In genomic region chr20:1376453-1377270, GRCh38 we compare ENCODE assay signal across 9 cellular contexts. TPM values are rescaled to one million over a fixed set of nuclear protein-coding genes. Genes with fewer than 3 reads are reported as not detected.
A peak's percentile ranks its signal among the peaks of the same experiment; 100 is the strongest.
DNase-seq lines count a peak whose midpoint lies in the region; ATAC-seq, FAIRE-seq and TF ChIP-seq lines count a peak whose summit lies in the region.
"Had no signal": no experiment of that assay in that cellular context is flagged by ENCODE, and none has a peak within 500 bp of the region (broad histone marks: within the 10 kb centered on the region; RNA-seq: fewer than 3 reads in every experiment).

No MANE protein-coding gene starts in this region.

- no peak for FAIRE-seq in frontal cortex (lab: Jason Lieb, UNC)

- H3K36me3 ChIP-seq in GM06990 (ENCODE audit: control insufficient read depth, insufficient read depth, low read length), result peaks cover 7% of the 10 kb centered on the region

- no peaks in the 10 kb centered on the region for H3K9me3 Mint-ChIP-seq in effector memory CD8-positive, alpha-beta T cell
- no peaks in the 10 kb centered on the region for H3K9me3 Mint-ChIP-seq in type B pancreatic cell

- no peak for DNase-seq in GM06990 (ENCODE audit: extremely low read depth, insufficient read length)
- DNase-seq in NOMO-1 treated with DMSO at 0.1 percent for 48 hours (lab: John Stamatoyannopoulos, UW; ENCODE audit: unreplicated experiment), result peak; percentile 89
- DNase-seq in effector memory CD8-positive, alpha-beta T cell, result no peak
- no peak for DNase-seq in omental fat pad (ENCODE audit: low spot score)
- no peak for DNase-seq in type B pancreatic cell (ENCODE audit: extremely low spot score, unreplicated experiment)
- no peak for DNase-seq in frontal cortex (ENCODE audit: low spot score in 2 of 2)
- DNase-seq: NCI-H1105 treated with DMSO at 0.1 percent for 48 hours had no signal

- TF ChIP-seq CTCF in GM06990 (IDR thresholded peaks at IDR 0.05; ENCODE audit: insufficient read depth, low read length, poor library complexity, severe bottlenecking), result no peak
- no peak for TF ChIP-seq CTCF in omental fat pad (IDR thresholded peaks at IDR 0.05)
- no peak for TF ChIP-seq CTCF in type B pancreatic cell (conservative IDR thresholded peaks at IDR 0.05)

- no peaks in the 10 kb centered on the region for H3K27me3 ChIP-seq in GM06990 (replicated peaks; ENCODE audit: control insufficient read depth, insufficient read depth, low read length)

- H3K27me3 Mint-ChIP-seq in effector memory CD8-positive, alpha-beta T cell, result no peaks in the 10 kb centered on the region
- H3K27me3 Mint-ChIP-seq in type B pancreatic cell, result no peaks in the 10 kb centered on the region

- H3K4me1 Mint-ChIP-seq in effector memory CD8-positive, alpha-beta T cell (ENCODE audit: low read depth in 2 of 2), result peaks cover 44 to 67% of the 10 kb centered on the region in 2 donors
- H3K4me1 Mint-ChIP-seq in type B pancreatic cell (ENCODE audit: unreplicated experiment), result peaks cover 53% of the 10 kb centered on the region

- H3K4me3 ChIP-seq in GM06990 (replicated peaks; ENCODE audit: low read depth, low read length), result peak overlapping the region; percentile 20; the same call in 1 of the 2 replicates

- H3K27ac Mint-ChIP-seq in effector memory CD8-positive, alpha-beta T cell, result peak overlapping the region; percentile 62 to 78
- H3K27ac Mint-ChIP-seq in type B pancreatic cell, result no peak overlapping the region

- H3K4me3 Mint-ChIP-seq in effector memory CD8-positive, alpha-beta T cell, result no peak overlapping the region
- H3K4me3 Mint-ChIP-seq in type B pancreatic cell, result no peak overlapping the region

- ATAC-seq in effector memory CD8-positive, alpha-beta T cell (replicated peaks), result no peak
- ATAC-seq in omental fat pad (ENCODE audit: low FRiP score), result peak; percentile 21
- ATAC-seq in HG03521 (IDR thresholded peaks at IDR 0.05; ENCODE audit: unreplicated experiment), result no peak
- ATAC-seq in HG03280 (IDR thresholded peaks at IDR 0.05; ENCODE audit: unreplicated experiment), result no peak

- peaks cover 35% of the 10 kb centered on the region for H3K36me3 Mint-ChIP-seq in effector memory CD8-positive, alpha-beta T cell (ENCODE audit: insufficient read depth)
- H3K36me3 Mint-ChIP-seq in type B pancreatic cell, result peaks cover 3% of the 10 kb centered on the region

RNA-seq across cellular contexts. Expression of gene FKBP1A, which starts 16.2 kb away (rescaled TPM):
- total RNA-seq in omental fat pad (100 to 1,000 TPM; 204 to 275 (median 241) TPM), type B pancreatic cell (ENCODE audit: low replicate concordance) (149 and 177 TPM in 2 replicates), frontal cortex (83.2 TPM)

RNA-seq across cellular contexts. Expression of gene SDCBP2, which starts 47.7 kb away (rescaled TPM):
- 10 to 100 TPM in 2 of 4 donors, 1 to 10 TPM in 2; 7.7 to 18.0 (median 9.8) TPM for total RNA-seq in omental fat pad
- total RNA-seq in type B pancreatic cell (ENCODE audit: low replicate concordance), result 4.9 and 7.4 TPM in 2 replicates
- 3.3 TPM for total RNA-seq in frontal cortex
